18 cellular contexts compared by ENCODE assay signal in the genomic region with DNA sequence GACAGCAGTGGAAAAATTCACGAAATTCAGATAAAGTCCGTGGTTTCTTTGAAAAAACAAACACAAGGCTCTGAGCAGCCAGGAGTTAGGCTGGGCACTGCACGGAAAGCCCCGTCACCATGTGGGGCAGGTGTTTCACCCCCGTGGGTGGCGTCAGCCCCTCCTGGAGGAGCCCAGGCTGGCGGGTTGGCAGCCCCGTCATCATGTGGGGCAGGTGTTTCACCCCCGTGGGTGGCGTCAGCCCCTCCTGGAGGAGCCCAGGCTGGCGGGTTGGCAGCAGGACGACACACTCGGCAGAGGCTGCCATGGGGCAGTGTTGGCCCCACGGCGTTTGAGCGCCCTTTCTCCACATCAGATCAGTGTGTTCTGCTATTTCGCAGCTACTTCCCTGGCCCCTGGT. TPM values are rescaled to one million over a fixed set of nuclear protein-coding genes. Genes with fewer than 3 reads are reported as not detected.
DNase-seq lines count a peak whose midpoint lies in the region; ATAC-seq and TF ChIP-seq lines count a peak whose summit lies in the region.
"Had no signal": no experiment of that assay in that cellular context is flagged by ENCODE, and none has a peak within 500 bp of the region (broad histone marks: within the 10 kb centered on the region; RNA-seq: fewer than 3 reads in every experiment).

No MANE protein-coding gene starts in this region.

- H2BK12ac ChIP-seq in neuronal stem cell (ENCODE audit: low read length): no peak overlapping the region

- H3K79me1 ChIP-seq in neuronal stem cell (ENCODE audit: low read depth, low read length): no peaks in the 10 kb centered on the region

- no peak overlapping the region for H2AK5ac ChIP-seq in neuronal stem cell (ENCODE audit: low read depth, low read length)

- H3K4ac ChIP-seq in neuronal stem cell (ENCODE audit: low read length): no peak overlapping the region

- H3K9me3 ChIP-seq in BLaER1 (peaks cover 26% of the 10 kb centered on the region), neuronal stem cell (replicated peaks in 1 of 2; ENCODE audit: control insufficient read depth in 2 of 2, insufficient read depth in 1 of 2, low read depth in 1 of 2, low read length in 2 of 2) (peaks cover 0 to 17% of the 10 kb centered on the region in 2 donors)

- peak overlapping the region; percentile 30 for H4K8ac ChIP-seq in neuronal stem cell (ENCODE audit: low read depth, low read length)

- H3K9ac ChIP-seq in BLaER1 (no peak overlapping the region), neuronal stem cell (ENCODE audit: low read depth, low read length, poor library complexity) (no peak overlapping the region)

- H3K4me1 ChIP-seq in BLaER1: 0 out of 2 replicates have a peak, but pooled peaks cover 7% of the 10 kb centered on the region
- H3K4me1 ChIP-seq in neuronal stem cell (ENCODE audit: control insufficient read depth in 2 of 2, insufficient read depth in 1 of 2, low read depth in 1 of 2, low read length in 2 of 2): no peaks in the 10 kb centered on the region

- H3K27ac Mint-ChIP-seq in activated T-cell treated with anti-CD3 and anti-CD28 coated beads, Interleukin-2, amount 50 U/mL, for 24 hours: peak overlapping the region; percentile 1
- peak overlapping the region in 1 of 2 donors; percentile 15 for H3K27ac Mint-ChIP-seq in effector memory CD8-positive, alpha-beta T cell
- H3K27ac Mint-ChIP-seq: GM23338 had no signal

- peaks cover 78% of the 10 kb centered on the region for H3K36me3 Mint-ChIP-seq in activated T-cell treated with anti-CD3 and anti-CD28 coated beads, Interleukin-2, amount 50 U/mL, for 24 hours (ENCODE audit: low read depth)
- H3K36me3 Mint-ChIP-seq in effector memory CD8-positive, alpha-beta T cell (ENCODE audit: insufficient read depth): peaks cover 15% of the 10 kb centered on the region

- no CpG with 5 or more reads among the region's 17 CpGs for WGBS in neuronal stem cell (ENCODE audit: extremely low coverage in 2 of 2, insufficient read length in 2 of 2, insufficient replicate concordance in 1 of 2), 2 donors

- H3K4me2 ChIP-seq in BLaER1 (no peak overlapping the region; the same call in 1 of the 2 replicates), neuronal stem cell (ENCODE audit: insufficient read depth, low read length, poor library complexity, severe bottlenecking) (no peak overlapping the region)
- H3K4me2 ChIP-seq: GM23338 had no signal

- DNase-seq in activated T-cell treated with anti-CD3 and anti-CD28 coated beads, Interleukin-2, amount 50 U/mL, for 24 hours: no peak
- DNase-seq in activated T-cell treated with anti-CD3 and anti-CD28 coated beads for 4 hours (no peak), neuronal stem cell (ENCODE audit: low spot score) (no peak), NCI-H1092 (lab: John Stamatoyannopoulos, UW) (no peak)
- DNase-seq in effector memory CD8-positive, alpha-beta T cell: no peak
- DNase-seq: 8988T; CD4-positive, CD25-positive, alpha-beta regulatory T cell; COR-L47; DMS 273 treated with DMSO at 0.1 percent for 48 hours; GF-D8; HCEC 1CT; KBM-7; NCI-H1694 treated with DMSO at 0.1 percent for 48 hours; SHP77 treated with DMSO at 0.1 percent for 48 hours had no signal

- H3K18ac ChIP-seq in neuronal stem cell (ENCODE audit: low read length): no peak overlapping the region

- peaks cover 18% of the 10 kb centered on the region for H3K4me1 Mint-ChIP-seq in activated T-cell treated with anti-CD3 and anti-CD28 coated beads, Interleukin-2, amount 50 U/mL, for 24 hours (ENCODE audit: low read depth)
- H3K4me1 Mint-ChIP-seq in effector memory CD8-positive, alpha-beta T cell (ENCODE audit: low read depth in 2 of 2): peaks cover 0 to 8% of the 10 kb centered on the region in 2 donors

- peaks cover 88% of the 10 kb centered on the region for H3K36me3 ChIP-seq in BLaER1
- peaks cover 13 to 45% of the 10 kb centered on the region in 2 donors for H3K36me3 ChIP-seq in neuronal stem cell (replicated peaks in 1 of 2; ENCODE audit: control insufficient read depth in 2 of 2, insufficient read depth in 2 of 2, low read length in 2 of 2)

- H4K20me1 ChIP-seq in BLaER1: peaks cover 9% of the 10 kb centered on the region; the same call in 1 of the 2 replicates

- H3K4me3 Mint-ChIP-seq in activated T-cell treated with anti-CD3 and anti-CD28 coated beads, Interleukin-2, amount 50 U/mL, for 24 hours: no peak overlapping the region
- no peak overlapping the region for H3K4me3 Mint-ChIP-seq in effector memory CD8-positive, alpha-beta T cell
- H3K4me3 Mint-ChIP-seq: CD4-positive, CD25-positive, alpha-beta regulatory T cell; GM23338 had no signal

- H2BK120ac ChIP-seq in neuronal stem cell (ENCODE audit: low read depth, low read length): no peak overlapping the region

- no peak overlapping the region for H3K14ac ChIP-seq in neuronal stem cell (ENCODE audit: low read length)

- peak; percentile 16 for ATAC-seq in effector memory CD8-positive, alpha-beta T cell (replicated peaks)
- ATAC-seq in SK-N-SH treated with all-trans-retinoic acid at 6 μM for 48 hours (no peak), HG03432 (IDR thresholded peaks at IDR 0.05; ENCODE audit: unreplicated experiment) (no peak)

- H4K91ac ChIP-seq in neuronal stem cell (ENCODE audit: low read depth, low read length, poor library complexity): no peak overlapping the region

- H3K27ac ChIP-seq in BLaER1 (peak overlapping the region; percentile 31; the same call in 1 of the 2 replicates), neuronal stem cell (replicated peaks; ENCODE audit: low read length) (no peak overlapping the region)

- H3K23ac ChIP-seq in neuronal stem cell (ENCODE audit: low read depth, low read length, poor library complexity): no peak overlapping the region

- H2BK5ac ChIP-seq in neuronal stem cell (ENCODE audit: low read length): no peak overlapping the region

- no peaks in the 10 kb centered on the region for H3K9me3 Mint-ChIP-seq in activated T-cell treated with anti-CD3 and anti-CD28 coated beads, Interleukin-2, amount 50 U/mL, for 24 hours
- no peaks in the 10 kb centered on the region for H3K9me3 Mint-ChIP-seq in effector memory CD8-positive, alpha-beta T cell
- H3K9me3 Mint-ChIP-seq: CD4-positive, CD25-positive, alpha-beta regulatory T cell had no signal

- no peak overlapping the region for H3K4me3 ChIP-seq in BLaER1
- no peak overlapping the region for H3K4me3 ChIP-seq in neuronal stem cell (ENCODE audit: low read length in 2 of 2)
- H3K4me3 ChIP-seq: GM23338 had no signal

- H2AFZ ChIP-seq in neuronal stem cell (ENCODE audit: low read length): no peak overlapping the region
- H2AFZ ChIP-seq: GM23338 had no signal

- H3K27me3 ChIP-seq in BLaER1 (no peaks in the 10 kb centered on the region), neuronal stem cell (ENCODE audit: control insufficient read depth in 3 of 3, insufficient read depth in 3 of 3, low read depth in 1 of 3, low read length in 3 of 3) (no peaks in the 10 kb centered on the region)

- H2BK15ac ChIP-seq in neuronal stem cell (ENCODE audit: low read length): no peak overlapping the region

- no peaks in the 10 kb centered on the region for H3K27me3 Mint-ChIP-seq in activated T-cell treated with anti-CD3 and anti-CD28 coated beads, Interleukin-2, amount 50 U/mL, for 24 hours
- no peaks in the 10 kb centered on the region for H3K27me3 Mint-ChIP-seq in effector memory CD8-positive, alpha-beta T cell
- H3K27me3 Mint-ChIP-seq: CD4-positive, CD25-positive, alpha-beta regulatory T cell had no signal

TF ChIP-seq in SK-N-SH treated with all-trans-retinoic acid at 6 μM for 48 hours, 23 proteins besides CTCF, POLR2A, EP300 and RAD21:
- TF ChIP-seq TCF4 (CRISPR knock-in tag; IDR thresholded peaks at IDR 0.05; ENCODE audit: borderline replicate concordance) (no peak), CSDC2 (CRISPR knock-in tag; IDR thresholded peaks at IDR 0.05) (no peak), ZFP30 (CRISPR knock-in tag; IDR thresholded peaks at IDR 0.05) (no peak), ARNTL (CRISPR knock-in tag; IDR thresholded peaks at IDR 0.05; ENCODE audit: borderline replicate concordance, low read depth) (no peak), PATZ1 (CRISPR knock-in tag; IDR thresholded peaks at IDR 0.05; ENCODE audit: borderline replicate concordance) (no peak), ESRRG (CRISPR knock-in tag; IDR thresholded peaks at IDR 0.05) (no peak), RARB (CRISPR knock-in tag; IDR thresholded peaks at IDR 0.05) (no peak), ZC3H10 (CRISPR knock-in tag; IDR thresholded peaks at IDR 0.05) (no peak)
- TF ChIP-seq, protein P1, sequence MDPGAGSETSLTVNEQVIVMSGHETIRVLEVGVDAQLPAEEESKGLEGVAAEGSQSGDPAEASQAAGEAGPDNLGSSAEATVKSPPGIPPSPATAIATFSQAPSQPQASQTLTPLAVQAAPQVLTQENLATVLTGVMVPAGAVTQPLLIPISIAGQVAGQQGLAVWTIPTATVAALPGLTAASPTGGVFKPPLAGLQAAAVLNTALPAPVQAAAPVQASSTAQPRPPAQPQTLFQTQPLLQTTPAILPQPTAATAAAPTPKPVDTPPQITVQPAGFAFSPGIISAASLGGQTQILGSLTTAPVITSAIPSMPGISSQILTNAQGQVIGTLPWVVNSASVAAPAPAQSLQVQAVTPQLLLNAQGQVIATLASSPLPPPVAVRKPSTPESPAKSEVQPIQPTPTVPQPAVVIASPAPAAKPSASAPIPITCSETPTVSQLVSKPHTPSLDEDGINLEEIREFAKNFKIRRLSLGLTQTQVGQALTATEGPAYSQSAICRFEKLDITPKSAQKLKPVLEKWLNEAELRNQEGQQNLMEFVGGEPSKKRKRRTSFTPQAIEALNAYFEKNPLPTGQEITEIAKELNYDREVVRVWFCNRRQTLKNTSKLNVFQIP (CRISPR knock-in tag; IDR thresholded peaks at IDR 0.05; ENCODE audit: borderline replicate concordance, low read depth): no peak

RNA-seq across cellular contexts. Expression of gene ACSF3, which starts 38.1 kb away (rescaled TPM):
- 8.9 TPM for polyA plus RNA-seq in neuronal stem cell (2013, experiment 1 of 2)
- 9.7 TPM for polyA plus RNA-seq in neuronal stem cell (2013, experiment 2 of 2)

RNA-seq across cellular contexts. Expression of gene CDH15, which starts 39.8 kb away (rescaled TPM):
- polyA plus RNA-seq in neuronal stem cell (2013, experiment 1 of 2): 0.03 TPM
- polyA plus RNA-seq in neuronal stem cell (2013, experiment 2 of 2): 0.03 TPM
- polyA plus RNA-seq: CD4-positive, CD25-positive, alpha-beta regulatory T cell had no signal
